Comparison of ENCODE assay signal across 22 cellular contexts in the genomic region with DNA sequence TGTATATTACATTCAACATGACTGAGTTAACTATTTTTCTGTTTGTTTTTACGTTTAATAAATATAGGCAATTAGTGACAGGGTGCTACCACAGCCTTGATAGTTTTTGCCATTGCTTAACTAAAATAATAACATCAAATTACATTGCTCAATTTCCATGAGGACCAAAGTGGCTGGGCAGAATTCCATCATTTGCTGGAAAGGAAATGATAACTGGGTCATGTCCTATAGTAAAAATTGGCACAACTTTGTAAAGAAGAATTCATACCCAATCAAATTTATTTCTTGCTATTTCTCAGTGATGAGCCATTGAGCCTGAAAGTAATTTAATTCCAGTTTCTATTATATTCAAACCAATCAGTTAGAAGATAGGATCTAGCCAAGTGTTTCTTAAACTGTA.
"Had no signal": no experiment of that assay in that cellular context is flagged by ENCODE, and none has a peak within 500 bp of the region (broad histone marks: within the 10 kb centered on the region; RNA-seq: fewer than 3 reads in every experiment).

No MANE protein-coding gene starts in this region.

- H3K4me1 ChIP-seq: heart right ventricle, left ventricle myocardium inferior, lower lobe of right lung, transverse colon had no signal

- H3K27me3 ChIP-seq: dorsolateral prefrontal cortex, heart right ventricle, pancreas, transverse colon had no signal

- H3K27me3 Mint-ChIP-seq: memory B cell, progenitor cell of endocrine pancreas had no signal

- ATAC-seq: esophagus mucosa; heart right ventricle; lower lobe of right lung; pancreas; stimulated activated naive CD8-positive, alpha-beta T cell treated with anti-CD3 and anti-CD28 coated beads, Interleukin-15, Interleukin-2, amounts not matched to agents 100 U/mL and 50 U/mL, for 24 hours had no signal

- H3K4me3 Mint-ChIP-seq: memory B cell, mesothelial cell of epicardium, nephron had no signal

- DNase-seq: central memory CD4-positive, alpha-beta T cell; cortex of kidney; dorsolateral prefrontal cortex; effector CD8-positive, alpha-beta T cell; heart right ventricle; hypothalamus; islet precursor cell; left ventricle myocardium inferior; lower lobe of right lung; occipital lobe; pancreas; right cardiac atrium; stimulated activated CD4-positive, alpha-beta T cell treated with anti-CD3 and anti-CD28 coated beads, Interleukin-2, amount 100 ng/mL, for 48 hours; stimulated activated naive CD8-positive, alpha-beta T cell treated with anti-CD3 and anti-CD28 coated beads, Interleukin-15, Interleukin-2, amounts not matched to agents 100 U/mL and 50 U/mL, for 24 hours; transverse colon had no signal

- H3K27ac ChIP-seq: dorsolateral prefrontal cortex, heart right ventricle, left ventricle myocardium inferior, lower lobe of right lung, pancreas, thoracic aorta, transverse colon had no signal

- H3K36me3 ChIP-seq: heart right ventricle, left ventricle myocardium inferior, lower lobe of right lung, pancreas, thoracic aorta, transverse colon had no signal

- H3K4me1 Mint-ChIP-seq: memory B cell, mesothelial cell of epicardium had no signal

- H3K9me3 ChIP-seq: lower lobe of right lung, pancreas, thoracic aorta, transverse colon had no signal

- H3K9me3 Mint-ChIP-seq: mesothelial cell of epicardium had no signal

- H3K36me3 Mint-ChIP-seq: memory B cell, mesothelial cell of epicardium had no signal

- H3K27ac Mint-ChIP-seq: memory B cell, mesothelial cell of epicardium, nephron, progenitor cell of endocrine pancreas had no signal

- H3K4me3 ChIP-seq: dorsolateral prefrontal cortex, heart right ventricle, left ventricle myocardium inferior, lower lobe of right lung, pancreas, smooth muscle cell, thoracic aorta, transverse colon had no signal
